ENCODE assay signal across 14 cellular contexts in genomic region chr3:97838393-97838792, GRCh38. TPM values are rescaled to one million over a fixed set of nuclear protein-coding genes. Genes with fewer than 3 reads are reported as not detected.
DNase-seq lines count a peak whose midpoint lies in the region; TF ChIP-seq lines count a peak whose summit lies in the region.
"Had no signal": no experiment of that assay in that cellular context is flagged by ENCODE, and none has a peak within 500 bp of the region (broad histone marks: within the 10 kb centered on the region; RNA-seq: fewer than 3 reads in every experiment).

No MANE protein-coding gene starts in this region.

- BruUV-seq in MCF 10A (replicated peaks; lab: Mats Ljungman, UMichigan): no TSS peak

- H3K4me3 ChIP-seq in choroid plexus epithelial cell (ENCODE audit: low read depth, low read length) (no peak overlapping the region), rectal smooth muscle tissue (ENCODE audit: low read length) (no peak overlapping the region), Peyer's patch (no peak overlapping the region)
- H3K4me3 ChIP-seq: BLaER1, GM12878, GM23248 had no signal

- CTCF ChIA-PET in MCF 10A (lab: Yijun Ruan, JAX): interaction anchor here (0.6 to 1.5 kb wide), 3 partner anchors 13 to 61 kb away, joined by 3 read pairs; no protein-coding TSS in a partner anchor

- H3K27ac ChIP-seq in rectal smooth muscle tissue (ENCODE audit: low read depth, low read length): peak overlapping the region; percentile 11
- H3K27ac ChIP-seq in Peyer's patch: no peak overlapping the region
- H3K27ac ChIP-seq: 22Rv1, BLaER1, GM23248 had no signal

- peaks cover 2% of the 10 kb centered on the region for H3K27me3 Mint-ChIP-seq in glutamatergic neuron (ENCODE audit: unreplicated experiment)
- H3K27me3 Mint-ChIP-seq in MCF 10A (ENCODE audit: insufficient read depth, unreplicated experiment): no peaks in the 10 kb centered on the region
- H3K27me3 Mint-ChIP-seq: IgD-negative memory B cell had no signal

- intact Hi-C loops in MCF 10A (cut with micrococcal nuclease): no loop called here

- H3K27ac Mint-ChIP-seq in glutamatergic neuron (ENCODE audit: unreplicated experiment) (peak overlapping the region; percentile 64), MCF 10A (ENCODE audit: low read depth, unreplicated experiment) (no peak overlapping the region)

- no peak overlapping the region for H3K9ac ChIP-seq in rectal smooth muscle tissue (ENCODE audit: low read length)
- H3K9ac ChIP-seq: BLaER1, GM23248 had no signal

- H3K4me3 Mint-ChIP-seq in glutamatergic neuron (ENCODE audit: unreplicated experiment) (peak overlapping the region; percentile 66), MCF 10A (ENCODE audit: unreplicated experiment) (no peak overlapping the region)
- H3K4me3 Mint-ChIP-seq: IgD-negative memory B cell had no signal

- no peaks in the 10 kb centered on the region for H3K27me3 ChIP-seq in rectal smooth muscle tissue (ENCODE audit: control insufficient read depth, insufficient read depth, low read length)
- no peaks in the 10 kb centered on the region for H3K27me3 ChIP-seq in Peyer's patch
- H3K27me3 ChIP-seq: BLaER1 had no signal

- H3K4me1 ChIP-seq in rectal smooth muscle tissue (ENCODE audit: control insufficient read depth, insufficient read depth, low read length) (peaks cover 20% of the 10 kb centered on the region), Peyer's patch (peaks cover 0 to 3% (median 0%) of the 10 kb centered on the region in 4 donors)

- TF ChIP-seq CTCF in choroid plexus epithelial cell (conservative IDR thresholded peaks at IDR 0.05; ENCODE audit: low read depth, low read length) (no peak), glutamatergic neuron (IDR thresholded peaks at IDR 0.05; ENCODE audit: partially characterized antibody, unreplicated experiment) (no peak), Peyer's patch (IDR thresholded peaks at IDR 0.05) (no peak), MCF 10A (IDR thresholded peaks at IDR 0.05; ENCODE audit: unreplicated experiment) (no peak)

- DNase-seq in DMS 273 (lab: John Stamatoyannopoulos, UW; ENCODE audit: unreplicated experiment) (peak; percentile 22), DMS 273 treated with DMSO at 0.1 percent for 48 hours (lab: John Stamatoyannopoulos, UW) (no peak), choroid plexus epithelial cell (ENCODE audit: low read depth) (peak; percentile 63), glutamatergic neuron (no peak), Peyer's patch (no peak), NCI-H748 treated with DMSO at 0.1 percent for 48 hours (lab: John Stamatoyannopoulos, UW) (no peak), MCF 10A (ENCODE audit: unreplicated experiment) (no peak)
- DNase-seq: DMS79, GM23248 had no signal

- H3K36me3 Mint-ChIP-seq in glutamatergic neuron (ENCODE audit: unreplicated experiment) (no peaks in the 10 kb centered on the region), MCF 10A (ENCODE audit: insufficient read depth, unreplicated experiment) (no peaks in the 10 kb centered on the region)

- POLR2A ChIA-PET in MCF 10A (lab: Yijun Ruan, JAX): interaction anchor here (0.7 to 1.9 kb wide), 5 partner anchors 9 to 312 kb away, joined by 3 to 7 read pairs (median 3); no protein-coding TSS in a partner anchor

- no peaks in the 10 kb centered on the region for H3K9me3 ChIP-seq in Peyer's patch
- H3K9me3 ChIP-seq: BLaER1 had no signal

- H3K9me3 Mint-ChIP-seq in glutamatergic neuron (ENCODE audit: unreplicated experiment): peaks cover 10% of the 10 kb centered on the region
- no peaks in the 10 kb centered on the region for H3K9me3 Mint-ChIP-seq in MCF 10A (ENCODE audit: unreplicated experiment)
- H3K9me3 Mint-ChIP-seq: IgD-negative memory B cell had no signal

- no peak for TF ChIP-seq POLR2A in Peyer's patch (IDR thresholded peaks at IDR 0.05)

- peaks cover 58% of the 10 kb centered on the region for H3K4me1 Mint-ChIP-seq in glutamatergic neuron (ENCODE audit: low read depth, unreplicated experiment)
- H3K4me1 Mint-ChIP-seq in MCF 10A (ENCODE audit: insufficient read depth, unreplicated experiment): peaks cover 6% of the 10 kb centered on the region
- H3K4me1 Mint-ChIP-seq: IgD-negative memory B cell had no signal

- H3K36me3 ChIP-seq in rectal smooth muscle tissue (ENCODE audit: control insufficient read depth, insufficient read depth, low read length) (no peaks in the 10 kb centered on the region), Peyer's patch (no peaks in the 10 kb centered on the region)
- H3K36me3 ChIP-seq: BLaER1 had no signal

RNA-seq across cellular contexts. Expression of gene CRYBG3, which starts 16.6 kb away (rescaled TPM):
- 89.5 TPM for total RNA-seq in glutamatergic neuron (ENCODE audit: unreplicated experiment)
- total RNA-seq in Peyer's patch: 10 to 100 TPM; 11.4 to 47.0 (median 16.9) TPM
- 7.2 and 10.7 TPM in 2 replicates for total RNA-seq in MCF 10A (2022)

Comparison
In these comparisons a context has a peak if more than half of its experiments do, and no peak if none do; other contexts are left out.
1. DNase-seq: peak in DMS 273 (single experiment) and choroid plexus epithelial cell (single experiment); none in DMS 273 treated with DMSO at 0.1 percent for 48 hours (single experiment), glutamatergic neuron (single experiment), Peyer's patch (0 of 3), NCI-H748 treated with DMSO at 0.1 percent for 48 hours (single experiment) and MCF 10A (single experiment).